In genomic region chr6:112330071-112330876, GRCh38 we compare ENCODE assay signal across 14 cellular contexts. TPM values are rescaled to one million over a fixed set of nuclear protein-coding genes. Genes with fewer than 3 reads are reported as not detected.
DNase-seq lines count a peak whose midpoint lies in the region; ATAC-seq and TF ChIP-seq lines count a peak whose summit lies in the region.
"Had no signal": no experiment of that assay in that cellular context is flagged by ENCODE, and none has a peak within 500 bp of the region (broad histone marks: within the 10 kb centered on the region; RNA-seq: fewer than 3 reads in every experiment).

No MANE protein-coding gene starts in this region.

- H3K9ac ChIP-seq in BLaER1 (no peak overlapping the region), IMR-90 (ENCODE audit: low read depth, low read length) (no peak overlapping the region)

- peak overlapping the region; percentile 3; the same call in 1 of the 2 replicates for H2BK20ac ChIP-seq in IMR-90 (ENCODE audit: low read depth, low read length)

- H3K27ac ChIP-seq in BLaER1 = peak overlapping the region; percentile 40; the same call in 1 of the 2 replicates
- 0 out of 2 replicates have a peak overlapping the region, but pooled peaks have one; percentile 23 for H3K27ac ChIP-seq in IMR-90 (ENCODE audit: insufficient read depth, low read length)
- H3K27ac ChIP-seq in mesodermal cell (ENCODE audit: low read depth, low read length, severe bottlenecking) = peak overlapping the region; percentile 17
- H3K27ac ChIP-seq in WERI-Rb-1 = no peak overlapping the region
- H3K27ac ChIP-seq: thyroid gland had no signal

- CTCF ChIA-PET in IMR-90 (lab: Yijun Ruan, JAX) = no interaction called here
- CTCF ChIA-PET in MCF 10A (lab: Yijun Ruan, JAX) = interaction anchor here (0.8 to 1.3 kb wide), 5 partner anchors 9 to 150 kb away, joined by 3 to 6 read pairs (median 4); no protein-coding TSS in a partner anchor

- no peaks in the 10 kb centered on the region for H3K79me1 ChIP-seq in IMR-90 (ENCODE audit: low read depth in 1 of 2, low read length in 2 of 2)

- H3K23ac ChIP-seq in IMR-90 (ENCODE audit: low read depth, low read length) = no peak overlapping the region

- no peaks in the 10 kb centered on the region for H3K27me3 Mint-ChIP-seq in MCF 10A (ENCODE audit: insufficient read depth, unreplicated experiment)

- peak; percentile 33; the same call in 1 of the 2 replicates for TF ChIP-seq RAD21 in IMR-90 (IDR thresholded peaks at IDR 0.05; ENCODE audit: low read length)

- H3K18ac ChIP-seq in IMR-90 (ENCODE audit: low read depth, low read length) = peak overlapping the region; percentile 13; the same call in 1 of the 2 replicates

- TF ChIP-seq POLR2A in IMR-90 (IDR thresholded peaks at IDR 0.05; ENCODE audit: low read depth, low read length) = no peak

- 0 out of 2 replicates have a peak overlapping the region, but pooled peaks have one; percentile 4 for H4K91ac ChIP-seq in IMR-90 (ENCODE audit: insufficient read depth, low read depth, low read length)

- in situ Hi-C loops in IMR-90 (cut with MboI; ENCODE audit: low sequenced_read_pairs) = loop anchor here (10.0 kb wide), 1 partner anchor 1575 kb away; no protein-coding TSS in a partner anchor
- in situ Hi-C loops in GM13976 (cut with MboI; ENCODE audit: low sequenced_read_pairs, unreplicated experiment) = no loop called here

- no peak overlapping the region for H3K4me3 ChIP-seq in BLaER1
- no peak overlapping the region for H3K4me3 ChIP-seq in IMR-90 (ENCODE audit: insufficient read depth, low read depth, low read length)
- no peak overlapping the region for H3K4me3 ChIP-seq in mesodermal cell (ENCODE audit: extremely low read depth, insufficient read depth, low read length, poor library complexity, severe bottlenecking)
- H3K4me3 ChIP-seq in WERI-Rb-1 (ENCODE audit: low read depth, low read length) = no peak overlapping the region
- H3K4me3 ChIP-seq: K562, thyroid gland had no signal

- H3K4me1 Mint-ChIP-seq in MCF 10A (ENCODE audit: insufficient read depth, unreplicated experiment) = peaks cover 28% of the 10 kb centered on the region
- H3K4me1 Mint-ChIP-seq: activated naive CD4-positive, alpha-beta T cell treated with anti-CD3 and anti-CD28 coated beads, Interleukin-2, amount 50 U/mL, for 24 hours had no signal

- no TSS peak for BruUV-seq in IMR-90 (replicated peaks; lab: Mats Ljungman, UMichigan)
- BruUV-seq in MCF 10A (replicated peaks; lab: Mats Ljungman, UMichigan) = no TSS peak

- H4K8ac ChIP-seq in IMR-90 (ENCODE audit: low read depth in 2 of 2, low read length in 2 of 2) = peak overlapping the region in 1 of 2 experiments; percentile 24; a peak in 2 of 4 replicates

- ATAC-seq in IMR-90 (ENCODE audit: low read depth) = peak; percentile 50
- ATAC-seq: activated CD4-positive, CD25-positive, alpha-beta regulatory T cell treated with anti-CD3 and anti-CD28 coated beads, Interleukin-2, amount 50 U/mL, for 24 hours; K562 had no signal

- H3K56ac ChIP-seq in IMR-90 (ENCODE audit: extremely low read depth, insufficient read depth, low read length) = no peak overlapping the region; the same call in 1 of the 2 replicates

- H3K27me3 ChIP-seq in BLaER1 = no peaks in the 10 kb centered on the region
- no peaks in the 10 kb centered on the region for H3K27me3 ChIP-seq in IMR-90 (ENCODE audit: control insufficient read depth, insufficient read depth, low read length)
- H3K27me3 ChIP-seq in WERI-Rb-1 (ENCODE audit: insufficient read depth, low read depth, severe bottlenecking) = no peaks in the 10 kb centered on the region
- H3K27me3 ChIP-seq: thyroid gland had no signal

- H4K5ac ChIP-seq in IMR-90 (ENCODE audit: low read depth, low read length) = peak overlapping the region; percentile 4; the same call in 1 of the 2 replicates

- H3K9me1 ChIP-seq in IMR-90 (ENCODE audit: insufficient read depth, low read length) = no peaks in the 10 kb centered on the region

- peak overlapping the region; percentile 1; the same call in 1 of the 2 replicates for H3K4ac ChIP-seq in IMR-90 (ENCODE audit: low read depth, low read length)

- TF ChIP-seq CTCF in IMR-90 (conservative IDR thresholded peaks at IDR 0.05; ENCODE audit: low read depth, low read length) (peak; percentile 37), MCF 10A (IDR thresholded peaks at IDR 0.05; ENCODE audit: unreplicated experiment) (no peak), WERI-Rb-1 (IDR thresholded peaks at IDR 0.05; ENCODE audit: low read depth, low read length) (no peak), GM13976 (IDR thresholded peaks at IDR 0.05; ENCODE audit: borderline replicate concordance, control extremely low read depth, extremely low read depth, insufficient read depth, missing control alignments) (no peak)

- peak; percentile 38 for DNase-seq in IMR-90
- peak; percentile 92 for DNase-seq in MCF 10A (ENCODE audit: unreplicated experiment)
- DNase-seq in occipital lobe (lab: John Stamatoyannopoulos, UW) = no peak
- no peak for DNase-seq in RKO (ENCODE audit: low spot score)
- no peak for DNase-seq in WERI-Rb-1
- no peak for DNase-seq in GM13976 (ENCODE audit: low spot score)
- DNase-seq: DND-41; stimulated activated CD4-positive, alpha-beta T cell treated with anti-CD3 and anti-CD28 coated beads, Interleukin-2, amount 100 ng/mL, for 24 hours; thyroid gland had no signal

- H4K20me1 ChIP-seq in BLaER1 = no peaks in the 10 kb centered on the region
- no peaks in the 10 kb centered on the region for H4K20me1 ChIP-seq in IMR-90 (ENCODE audit: insufficient read depth, low read length)

- no peak overlapping the region for H3K14ac ChIP-seq in IMR-90 (replicated peaks; ENCODE audit: low read depth, low read length)

- POLR2A ChIA-PET in IMR-90 (lab: Charles Lee; ENCODE audit: unreplicated experiment) (no interaction called here), MCF 10A (lab: Yijun Ruan, JAX) (interaction anchor here (0.6 to 1.3 kb wide), 8 partner anchors 9 to 1811 kb away, joined by 3 to 6 read pairs (median 3); partner anchors contain the start of genes FAM229B and TUBE1)

- H3K9me3 ChIP-seq in BLaER1 (peaks cover 42% of the 10 kb centered on the region), IMR-90 (ENCODE audit: control insufficient read depth, insufficient read depth, low read length) (peaks cover 4% of the 10 kb centered on the region; the same call in 1 of the 2 replicates), mesodermal cell (ENCODE audit: control insufficient read depth, low read length) (peaks cover 14% of the 10 kb centered on the region), WERI-Rb-1 (ENCODE audit: severe bottlenecking) (peaks cover 3% of the 10 kb centered on the region)
- H3K9me3 ChIP-seq: thyroid gland had no signal

- WGBS in IMR-90 (ENCODE audit: extremely low coverage in 2 of 2, insufficient read length in 1 of 2), 2 experiments = no CpG with 5 or more reads among the region's 1 CpG
- WGBS in mesodermal cell (ENCODE audit: insufficient coverage in 2 of 2), 2 experiments = 60% methylated on average over 1 of the region's 1 CpG; no CpG with 5 or more reads in 1 of the 2 experiments

- H3K36me3 Mint-ChIP-seq in MCF 10A (ENCODE audit: insufficient read depth, unreplicated experiment) = no peaks in the 10 kb centered on the region
- H3K36me3 Mint-ChIP-seq: activated naive CD4-positive, alpha-beta T cell treated with anti-CD3 and anti-CD28 coated beads, Interleukin-2, amount 50 U/mL, for 24 hours had no signal

- H3K4me1 ChIP-seq in BLaER1 (peaks cover 19% of the 10 kb centered on the region), IMR-90 (ENCODE audit: control insufficient read depth, insufficient read depth, low read length) (peaks cover 9% of the 10 kb centered on the region), mesodermal cell (ENCODE audit: control insufficient read depth, insufficient read depth, low read length, poor library complexity, severe bottlenecking) (peaks cover 8% of the 10 kb centered on the region)
- H3K4me1 ChIP-seq: thyroid gland had no signal

- peak overlapping the region; percentile 53 for H3K4me3 Mint-ChIP-seq in MCF 10A (ENCODE audit: unreplicated experiment)
- H3K4me3 Mint-ChIP-seq: activated naive CD4-positive, alpha-beta T cell treated with anti-CD3 and anti-CD28 coated beads, Interleukin-2, amount 50 U/mL, for 24 hours had no signal

- no peak overlapping the region for H2AFZ ChIP-seq in IMR-90 (replicated peaks; ENCODE audit: low read length, poor library complexity)

- peak overlapping the region; percentile 37; the same call in 1 of the 2 replicates for H2AK5ac ChIP-seq in IMR-90 (ENCODE audit: low read depth, low read length)

- H2BK15ac ChIP-seq in IMR-90 (ENCODE audit: low read depth, low read length) = no peak overlapping the region

- peak overlapping the region; percentile 37 for H3K4me2 ChIP-seq in BLaER1
- peak overlapping the region; percentile 29; the same call in 1 of the 2 replicates for H3K4me2 ChIP-seq in IMR-90 (ENCODE audit: low read depth, low read length)

- no peaks in the 10 kb centered on the region for H3K36me3 ChIP-seq in BLaER1
- no peaks in the 10 kb centered on the region for H3K36me3 ChIP-seq in IMR-90 (ENCODE audit: control insufficient read depth, insufficient read depth, low read length)
- H3K36me3 ChIP-seq in mesodermal cell (ENCODE audit: control insufficient read depth, insufficient read depth, low read length) = no peaks in the 10 kb centered on the region
- H3K36me3 ChIP-seq in WERI-Rb-1 = no peaks in the 10 kb centered on the region
- H3K36me3 ChIP-seq: thyroid gland had no signal

- intact Hi-C loops in IMR-90 (cut with micrococcal nuclease) = loop anchor here (10.0 kb wide), 1 partner anchor 1055 kb away; no protein-coding TSS in a partner anchor
- intact Hi-C loops in MCF 10A (cut with micrococcal nuclease) = loop anchor here (5.0 to 10.0 kb wide), 3 partner anchors 115 to 455 kb away; no protein-coding TSS in a partner anchor

- peak overlapping the region; percentile 23; the same call in 1 of the 2 replicates for H2BK120ac ChIP-seq in IMR-90 (ENCODE audit: low read depth, low read length)

- H2AK9ac ChIP-seq in IMR-90 (replicated peaks; ENCODE audit: low read depth, low read length, poor library complexity) = no peak overlapping the region

- H3K27ac Mint-ChIP-seq in MCF 10A (ENCODE audit: low read depth, unreplicated experiment) = peak overlapping the region; percentile 93
- H3K27ac Mint-ChIP-seq: activated naive CD4-positive, alpha-beta T cell treated with anti-CD3 and anti-CD28 coated beads, Interleukin-2, amount 50 U/mL, for 24 hours had no signal

- H2BK5ac ChIP-seq in IMR-90 (ENCODE audit: low read depth, low read length, poor library complexity, severe bottlenecking) = peak overlapping the region; percentile 66

- dilution Hi-C loops in IMR-90 (cut with HindIII; ENCODE audit: low sequenced_read_pairs, unreplicated experiment) = no loop called here

- no peaks in the 10 kb centered on the region for H3K9me3 Mint-ChIP-seq in MCF 10A (ENCODE audit: unreplicated experiment)

TF ChIP-seq in IMR-90, 13 proteins besides CTCF, POLR2A, EP300 and RAD21 (continues in another document):
- TF ChIP-seq SMC3 (IDR thresholded peaks at IDR 0.05; ENCODE audit: low read depth, low read length) = 0 out of 2 replicates have a peak, but pooled peaks have one; percentile 8

RNA-seq across cellular contexts. Expression of gene RFPL4B, which starts 16.9 kb away (rescaled TPM):
- total RNA-seq in IMR-90 (2012; rRNA removed) (not detected in 2 replicates), MCF 10A (2022) (not detected in 2 replicates), occipital lobe (not detected)
- not detected in 2 replicates for polyA plus RNA-seq in IMR-90 (2012; rRNA removed)
- not detected in 2 replicates for polyA plus RNA-seq in IMR-90 (2012; cell fraction: cytosol; rRNA removed)
- polyA plus RNA-seq in IMR-90 (2012; cell fraction: nucleus; rRNA removed; ENCODE audit: low replicate concordance) = not detected in 2 replicates
- polyA plus RNA-seq in mesodermal cell (2013, experiment 1 of 2) = not detected
- not detected for polyA plus RNA-seq in mesodermal cell (2013, experiment 2 of 2)
- total RNA-seq: thyroid gland had no signal

Comparison
In these comparisons a context has a peak if more than half of its experiments do, and no peak if none do; other contexts are left out.
1. DNase-seq: peak in IMR-90 (single experiment) and MCF 10A (single experiment); none in occipital lobe (single experiment), RKO (single experiment), WERI-Rb-1 (single experiment) and GM13976 (single experiment).